Comparison of ENCODE assay signal across 28 cellular contexts in the genomic region with DNA sequence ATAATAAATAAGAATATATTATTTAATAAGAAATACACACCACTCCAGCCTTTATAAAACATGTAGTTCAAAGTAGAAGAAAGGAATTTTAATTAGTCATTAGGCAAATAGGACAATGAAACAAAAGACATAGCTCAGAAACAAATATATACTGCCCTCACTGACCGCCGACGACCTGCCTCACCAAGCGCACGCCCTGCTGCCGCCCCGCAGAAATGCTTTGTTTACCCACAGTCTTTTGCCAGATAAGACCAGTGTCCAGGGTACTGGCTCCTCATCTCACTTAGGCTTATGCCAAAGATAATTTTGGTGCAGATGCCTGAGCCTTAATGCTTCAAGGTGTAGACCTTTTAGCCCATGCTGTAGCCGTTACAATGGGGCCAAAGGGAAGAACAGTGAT.
"Had no signal": no experiment of that assay in that cellular context is flagged by ENCODE, and none has a peak within 500 bp of the region (broad histone marks: within the 10 kb centered on the region; RNA-seq: fewer than 3 reads in every experiment).

No MANE protein-coding gene starts in this region.

- H3K4me1 ChIP-seq: colonic mucosa, esophagus muscularis mucosa, esophagus squamous epithelium, foreskin keratinocyte, gastrocnemius medialis, gastroesophageal sphincter, heart left ventricle, heart right ventricle had no signal

- FAIRE-seq: colon, endometrium, endothelial cell of umbilical vein, frontal cortex had no signal

- H3K4me3 ChIP-seq: colonic mucosa, coronary artery, dorsolateral prefrontal cortex, esophagus muscularis mucosa, esophagus squamous epithelium, gastrocnemius medialis, gastroesophageal sphincter, heart left ventricle, heart right ventricle had no signal

- H3K9me3 ChIP-seq: colonic mucosa, esophagus squamous epithelium had no signal

- H3K36me3 ChIP-seq: colonic mucosa, esophagus muscularis mucosa, esophagus squamous epithelium, gastrocnemius medialis, gastroesophageal sphincter, heart left ventricle, heart right ventricle had no signal

- DNase-seq: colonic mucosa; cortex of kidney; dermis blood vessel endothelial cell; dorsolateral prefrontal cortex; effector CD4-positive, alpha-beta T cell; effector CD8-positive, alpha-beta T cell; effector memory CD4-positive, alpha-beta T cell; effector memory CD8-positive, alpha-beta T cell; endodermal cell; erythroblast; esophagus squamous epithelium; foreskin fibroblast; foreskin keratinocyte; foreskin melanocyte; gastrocnemius medialis; glutamatergic neuron; head of caudate nucleus; heart left ventricle; heart right ventricle had no signal

- H3K27ac ChIP-seq: colonic mucosa, coronary artery, dorsolateral prefrontal cortex, epithelial cell of prostate, esophagus muscularis mucosa, esophagus squamous epithelium, foreskin keratinocyte, gastrocnemius medialis, gastroesophageal sphincter, heart left ventricle, heart right ventricle had no signal

- H3K27me3 ChIP-seq: colonic mucosa, dorsolateral prefrontal cortex, esophagus muscularis mucosa, esophagus squamous epithelium, foreskin keratinocyte, gastrocnemius medialis, gastroesophageal sphincter, heart left ventricle, heart right ventricle had no signal

- ATAC-seq: effector memory CD8-positive, alpha-beta T cell; esophagus mucosa; foreskin keratinocyte; gastrocnemius medialis; gastroesophageal sphincter; heart left ventricle; heart right ventricle had no signal
